10 cellular contexts compared by ENCODE assay signal in genomic region chr12:131202592-131203378, GRCh38.
"Had no signal": no experiment of that assay in that cellular context is flagged by ENCODE, and none has a peak within 500 bp of the region (broad histone marks: within the 10 kb centered on the region; RNA-seq: fewer than 3 reads in every experiment).

No MANE protein-coding gene starts in this region.

- H3K4me1 ChIP-seq: esophagus squamous epithelium, lower lobe of right lung, parathyroid adenoma, thyroid gland had no signal

- H3K4me3 ChIP-seq: cardiac muscle cell, esophagus squamous epithelium, lower lobe of right lung, thyroid gland had no signal

- ATAC-seq: activated T-cell treated with anti-CD3 and anti-CD28 coated beads, Interleukin-2, amount 50 U/mL, for 4 hours; lower lobe of right lung; stimulated activated naive B cell treated with anti-CD40 and anti-IgM and Interleukin-4, amounts not matched to agents 10 μg/mL and 1 μg/mL and 100 μg/mL, for 72 hours had no signal

- H3K27me3 ChIP-seq: cardiac muscle cell, thyroid gland had no signal

- DNase-seq: activated gamma-delta T cell; activated T-cell treated with anti-CD3 and anti-CD28 coated beads, Interleukin-2, amount 50 U/mL, for 4 hours; esophagus squamous epithelium; lower lobe of right lung; midbrain; stimulated activated CD4-positive, alpha-beta T cell treated with anti-CD3 and anti-CD28 coated beads, Interleukin-2, amount 100 ng/mL, for 48 hours; stimulated activated naive B cell treated with anti-CD40 and anti-IgM and Interleukin-4, amounts not matched to agents 10 μg/mL and 1 μg/mL and 100 μg/mL, for 72 hours; thyroid gland had no signal

- H3K36me3 ChIP-seq: cardiac muscle cell, esophagus squamous epithelium, lower lobe of right lung, thyroid gland had no signal

- H3K9me3 ChIP-seq: esophagus squamous epithelium, lower lobe of right lung, thyroid gland had no signal

- H3K27ac ChIP-seq: cardiac muscle cell, esophagus squamous epithelium, lower lobe of right lung, parathyroid adenoma, thyroid gland had no signal
